Comparison of ENCODE assay signal across 8 cellular contexts in the genomic region with DNA sequence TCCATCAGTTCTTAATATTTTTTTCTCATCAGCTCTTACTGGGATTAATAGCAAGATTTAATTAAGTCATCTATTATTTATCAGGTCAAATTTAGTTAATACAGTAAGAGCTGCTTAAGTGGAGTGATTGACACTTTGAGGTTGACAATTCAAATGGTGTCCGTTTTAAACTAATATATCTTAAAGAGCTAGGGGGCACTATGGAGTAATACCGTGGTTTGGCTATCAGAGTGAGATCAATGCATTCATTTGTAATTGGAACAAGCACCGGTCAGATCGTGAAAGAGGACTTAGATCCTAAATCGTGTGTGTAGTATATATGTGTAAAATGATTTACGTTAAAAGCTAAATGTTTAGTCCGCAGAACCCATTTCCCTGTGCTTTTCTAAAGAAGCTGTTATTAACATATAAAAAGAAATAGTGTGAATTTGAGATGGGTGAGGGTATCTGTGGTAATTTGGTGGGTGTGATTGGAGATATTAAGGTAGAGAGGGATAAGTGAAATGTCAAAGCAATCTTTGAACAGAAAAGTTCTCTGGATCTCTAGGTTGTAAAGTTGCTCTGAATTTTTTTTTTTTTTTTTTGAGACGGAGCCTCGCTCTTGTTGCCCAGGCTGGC. TPM values are rescaled to one million over a fixed set of nuclear protein-coding genes. Genes with fewer than 3 reads are reported as not detected.
DNase-seq lines count a peak whose midpoint lies in the region; ATAC-seq and TF ChIP-seq lines count a peak whose summit lies in the region.

No MANE protein-coding gene starts in this region.

- H3K4me1 ChIP-seq in HUES64 (ENCODE audit: insufficient read depth, low read length) (peaks cover 15% of the 10 kb centered on the region), PC-3 (ENCODE audit: insufficient read depth, low read length) (peaks cover 20% of the 10 kb centered on the region), mesendoderm (ENCODE audit: control insufficient read depth, low read depth, low read length) (peaks cover 5% of the 10 kb centered on the region)

- no peak overlapping the region for H2BK5ac ChIP-seq in mesendoderm (ENCODE audit: low read length)

- no peak overlapping the region for H3K56ac ChIP-seq in mesendoderm (ENCODE audit: low read length)

- H3K4me3 ChIP-seq in HUES64 (ENCODE audit: low read length) (peak overlapping the region; percentile 81), PC-3 (ENCODE audit: low read length) (peak overlapping the region; percentile 90), mesendoderm (ENCODE audit: low read length) (no peak overlapping the region)

- POLR2A ChIA-PET in PC-3 (lab: Charles Lee; ENCODE audit: unreplicated experiment): interaction anchor here (0.7 kb wide), 2 partner anchors 97 to 114 kb away, joined by 3 to 4 read pairs; no protein-coding TSS in a partner anchor

- no peak overlapping the region for H2AK5ac ChIP-seq in mesendoderm (ENCODE audit: low read length)

- H3K9me2 ChIP-seq in PC-3 (replicated peaks; ENCODE audit: low read length): no peaks in the 10 kb centered on the region

- H3K36me3 ChIP-seq in HUES64 (ENCODE audit: insufficient read depth, low read length) (no peaks in the 10 kb centered on the region), PC-3 (ENCODE audit: low read depth, low read length) (no peaks in the 10 kb centered on the region), mesendoderm (ENCODE audit: control insufficient read depth, insufficient read depth, low read length) (no peaks in the 10 kb centered on the region)

- H2BK120ac ChIP-seq in mesendoderm (ENCODE audit: low read depth, low read length): no peak overlapping the region

- H3K79me1 ChIP-seq in mesendoderm (ENCODE audit: low read length): peaks cover 2% of the 10 kb centered on the region

- H3K27ac ChIP-seq in HUES64 (ENCODE audit: low read depth, low read length) (no peak overlapping the region), PC-3 (ENCODE audit: low read length) (no peak overlapping the region), cingulate gyrus (ENCODE audit: low read depth, low read length) (peak overlapping the region; percentile 96), mesendoderm (ENCODE audit: low read depth, low read length) (no peak overlapping the region)

- DNase-seq in DMS153 (lab: John Stamatoyannopoulos, UW) (peak; percentile 47), PC-3 (peak; percentile 82), mesendoderm (peak; percentile 67), cortex of kidney (lab: John Stamatoyannopoulos, UW) (no peak)

- H2AFZ ChIP-seq in PC-3 (ENCODE audit: low read length): no peak overlapping the region

- WGBS in HUES64: 23% methylated on average over 9 of the region's 9 CpGs
- no CpG with 5 or more reads among the region's 9 CpGs for WGBS in mesendoderm (ENCODE audit: extremely low coverage, insufficient coverage, low lambda C conversion rate)

- no peak overlapping the region for H3K4ac ChIP-seq in mesendoderm (ENCODE audit: low read depth, low read length)

- H2BK15ac ChIP-seq in mesendoderm (replicated peaks; ENCODE audit: low read depth): no peak overlapping the region

- intact Hi-C loops in PC-3 (cut with micrococcal nuclease): loop anchor here (1.0 kb wide), 2 partner anchors 114 to 131 kb away; no protein-coding TSS in a partner anchor

- CTCF ChIA-PET in PC-3 (lab: Charles Lee): interaction anchor here (0.5 to 1.0 kb wide), 6 partner anchors 23 to 237 kb away, joined by 3 to 5 read pairs (median 4); no protein-coding TSS in a partner anchor

- no peaks in the 10 kb centered on the region for H3F3A ChIP-seq in PC-3 (ENCODE audit: low read length, unreplicated experiment)

- no peak overlapping the region for H3K18ac ChIP-seq in mesendoderm (ENCODE audit: low read length)

- ATAC-seq in PC-3: no peak
- no peak for ATAC-seq in HG03175 (IDR thresholded peaks at IDR 0.05; ENCODE audit: unreplicated experiment)
- ATAC-seq in GM18873 (IDR thresholded peaks at IDR 0.05; ENCODE audit: low FRiP score, unreplicated experiment): no peak

- TF ChIP-seq CTCF in PC-3 (conservative IDR thresholded peaks at IDR 0.05; ENCODE audit: low read depth, low read length): peak; percentile 86

- H3K4me2 ChIP-seq in PC-3 (ENCODE audit: low read length): peak overlapping the region; percentile 86
- H3K4me2 ChIP-seq in mesendoderm (ENCODE audit: low read length): no peak overlapping the region

- peaks cover 31% of the 10 kb centered on the region for H4K20me1 ChIP-seq in PC-3 (ENCODE audit: low read length)

- peaks cover 25% of the 10 kb centered on the region for H3K27me3 ChIP-seq in HUES64 (ENCODE audit: insufficient read depth, low read length)
- no peaks in the 10 kb centered on the region for H3K27me3 ChIP-seq in PC-3 (ENCODE audit: low read length)
- peaks cover 3% of the 10 kb centered on the region for H3K27me3 ChIP-seq in mesendoderm (ENCODE audit: insufficient read depth, low read length, poor library complexity)

- H3K9ac ChIP-seq in HUES64 (ENCODE audit: low read depth, low read length) (no peak overlapping the region), PC-3 (ENCODE audit: low read length) (no peak overlapping the region; the same call in 1 of the 2 replicates), mesendoderm (ENCODE audit: low read length) (no peak overlapping the region)

- H3K79me2 ChIP-seq in PC-3 (ENCODE audit: low read length) (peaks cover 67% of the 10 kb centered on the region), mesendoderm (ENCODE audit: control insufficient read depth, insufficient read depth, low read length) (no peaks in the 10 kb centered on the region)

- no peak overlapping the region for H3K23ac ChIP-seq in mesendoderm (ENCODE audit: low read length)

- no peak overlapping the region for H4K8ac ChIP-seq in mesendoderm (ENCODE audit: low read depth, low read length)

- H3K9me3 ChIP-seq in HUES64 (ENCODE audit: insufficient read depth, low read depth, low read length) (no peaks in the 10 kb centered on the region), PC-3 (ENCODE audit: low read length) (no peaks in the 10 kb centered on the region)

- BruUV-seq in PC-3 (replicated peaks; lab: Mats Ljungman, UMichigan): no TSS peak

- no peak overlapping the region for H4K5ac ChIP-seq in mesendoderm (ENCODE audit: low read length)

RNA-seq across cellular contexts. Expression of gene SIK2, which starts 2.3 kb away (rescaled TPM):
- polyA plus RNA-seq in HUES64 (2013, experiment 1 of 2): 7.6 TPM
- polyA plus RNA-seq in HUES64 (2013, experiment 2 of 2): 8.6 TPM
- 8.6 and 9.0 TPM in 2 replicates for total RNA-seq in PC-3 (2014; rRNA removed)
- polyA plus RNA-seq in mesendoderm (2013, experiment 1 of 2): 4.1 TPM
- 4.1 TPM for polyA plus RNA-seq in mesendoderm (2013, experiment 2 of 2)
